ENCODE assay signal across 12 cellular contexts in the genomic region with DNA sequence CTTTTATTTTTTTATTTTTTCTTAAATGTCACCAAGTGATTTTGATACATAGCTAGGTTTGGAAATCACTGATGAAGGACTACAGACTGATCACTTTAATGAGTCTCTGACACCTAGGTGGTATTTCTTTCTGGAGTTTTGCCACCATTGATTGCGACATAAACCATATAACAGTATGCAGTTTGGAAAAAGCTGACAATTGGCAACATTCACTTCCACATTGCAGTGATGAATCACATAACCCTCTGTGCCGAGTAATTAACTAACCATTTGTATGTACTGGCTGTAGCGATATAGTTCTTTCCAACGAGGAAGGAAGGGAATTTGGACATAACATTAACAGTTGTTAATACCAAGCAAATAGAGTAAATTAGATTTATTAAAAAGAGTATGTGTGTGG.
DNase-seq lines count a peak whose midpoint lies in the region; ATAC-seq, FAIRE-seq and TF ChIP-seq lines count a peak whose summit lies in the region.
"Had no signal": no experiment of that assay in that cellular context is flagged by ENCODE, and none has a peak within 500 bp of the region (broad histone marks: within the 10 kb centered on the region; RNA-seq: fewer than 3 reads in every experiment).

No MANE protein-coding gene starts in this region.

- peaks cover 8% of the 10 kb centered on the region for H3K4me1 ChIP-seq in endothelial cell of umbilical vein (ENCODE audit: control insufficient read depth, extremely low read depth, insufficient read depth, low read length)

- no peaks in the 10 kb centered on the region for H4K20me1 ChIP-seq in endothelial cell of umbilical vein (replicated peaks; ENCODE audit: control insufficient read depth, extremely low read depth, insufficient read depth, low read length)

- H3K4me2 ChIP-seq in endothelial cell of umbilical vein (ENCODE audit: insufficient read depth, low read length): peak overlapping the region; percentile 76

- peak; percentile 63 for FAIRE-seq in endothelial cell of umbilical vein (lab: Jason Lieb, UNC)

- no peak overlapping the region for H3K9ac ChIP-seq in endothelial cell of umbilical vein (replicated peaks; ENCODE audit: extremely low read depth, insufficient read depth, low read length)

- POLR2A ChIA-PET in endothelial cell of umbilical vein (lab: Charles Lee): no interaction called here

- dilution Hi-C loops in endothelial cell of umbilical vein (cut with MboI; ENCODE audit: extremely low pct_ligation_motif_present, low sequenced_read_pairs): no loop called here

- DNase-seq in Daoy (ENCODE audit: low read depth): peak; percentile 63
- DNase-seq in NCI-H460 (ENCODE audit: extremely low read depth, low read depth): peak; percentile 20
- peak; percentile 81 for DNase-seq in endothelial cell of umbilical vein (ENCODE audit: low read depth, low spot score)
- peak; percentile 39 for DNase-seq in myocyte (ENCODE audit: low read depth)
- no peak for DNase-seq in DMS79 treated with DMSO at 0.1 percent for 48 hours (lab: John Stamatoyannopoulos, UW)
- no peak for DNase-seq in substantia nigra (lab: John Stamatoyannopoulos, UW)
- DNase-seq in HuH-7.5 (ENCODE audit: low spot score): no peak
- DNase-seq: COR-L47; MM.1S; NK-92 treated with Interleukin-12 subunit alpha and Interleukin-12 subunit beta, amount 100 ng/mL, for 24 hours; sigmoid colon had no signal

- no peaks in the 10 kb centered on the region for H3K27me3 ChIP-seq in endothelial cell of umbilical vein (ENCODE audit: control insufficient read depth in 2 of 2, insufficient read depth in 2 of 2, low read length in 2 of 2)
- H3K27me3 ChIP-seq: sigmoid colon had no signal

- no peak for TF ChIP-seq POLR2A in endothelial cell of umbilical vein (IDR thresholded peaks at IDR 0.05; ENCODE audit: low read depth, low read length)

- BruUV-seq in endothelial cell of umbilical vein (replicated peaks; lab: Mats Ljungman, UMichigan): no TSS peak

- ATAC-seq in HG02610 (IDR thresholded peaks at IDR 0.05; ENCODE audit: unreplicated experiment): no peak

- intact Hi-C loops in endothelial cell of umbilical vein (cut with micrococcal nuclease): no loop called here

- CTCF ChIA-PET in endothelial cell of umbilical vein (lab: Charles Lee): interaction anchor here (0.6 to 2.4 kb wide), 6 partner anchors 10 to 452 kb away, joined by 3 to 7 read pairs (median 5); no protein-coding TSS in a partner anchor

- TF ChIP-seq CTCF in endothelial cell of umbilical vein (IDR thresholded peaks at IDR 0.05; ENCODE audit: extremely low read depth in 1 of 2, insufficient read depth in 1 of 2, low read depth in 1 of 2, low read length in 2 of 2): no peak

- no peaks in the 10 kb centered on the region for H3K36me3 ChIP-seq in endothelial cell of umbilical vein (ENCODE audit: control insufficient read depth in 2 of 2, extremely low read depth in 1 of 2, insufficient read depth in 2 of 2, low read length in 2 of 2)
- H3K36me3 ChIP-seq: sigmoid colon had no signal

- no peak overlapping the region for H3K4me3 ChIP-seq in endothelial cell of umbilical vein (replicated peaks in 1 of 3; ENCODE audit: insufficient read depth in 1 of 3, low read depth in 1 of 3, low read length in 3 of 3)

- H3K9me1 ChIP-seq in endothelial cell of umbilical vein (replicated peaks; ENCODE audit: control insufficient read depth, extremely low read depth, insufficient read depth, low read length): no peaks in the 10 kb centered on the region

- H3K27ac ChIP-seq in endothelial cell of umbilical vein (ENCODE audit: insufficient read depth, low read depth, low read length): no peak overlapping the region
- no peak overlapping the region for H3K27ac ChIP-seq in substantia nigra (ENCODE audit: low read depth, low read length, poor library complexity, severe bottlenecking)

- H2AFZ ChIP-seq in endothelial cell of umbilical vein (ENCODE audit: low read depth, low read length): peak overlapping the region; percentile 79

- no peaks in the 10 kb centered on the region for H3K9me3 ChIP-seq in endothelial cell of umbilical vein (replicated peaks; ENCODE audit: control insufficient read depth, insufficient read depth, low read length)
- H3K9me3 ChIP-seq: sigmoid colon had no signal

- no peaks in the 10 kb centered on the region for H3K79me2 ChIP-seq in endothelial cell of umbilical vein (ENCODE audit: control insufficient read depth, insufficient read depth, low read length)

TF ChIP-seq in endothelial cell of umbilical vein, 7 proteins besides CTCF, POLR2A, EP300 and RAD21:
- TF ChIP-seq EZH2 (IDR thresholded peaks at IDR 0.05; ENCODE audit: borderline replicate concordance, low read depth, low read length, severe bottlenecking) (no peak), FOS (IDR thresholded peaks at IDR 0.05; ENCODE audit: borderline replicate concordance, insufficient read depth, low read length) (no peak), JUN (IDR thresholded peaks at IDR 0.05; ENCODE audit: borderline replicate concordance, insufficient read depth, insufficient read length, low read depth) (peak; percentile 35)
- TF ChIP-seq, protein P1, sequence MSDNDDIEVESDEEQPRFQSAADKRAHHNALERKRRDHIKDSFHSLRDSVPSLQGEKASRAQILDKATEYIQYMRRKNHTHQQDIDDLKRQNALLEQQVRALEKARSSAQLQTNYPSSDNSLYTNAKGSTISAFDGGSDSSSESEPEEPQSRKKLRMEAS (IDR thresholded peaks at IDR 0.05; ENCODE audit: insufficient read depth, insufficient read length): no peak

Comparison
In these comparisons a context has a peak if more than half of its experiments do, and no peak if none do; other contexts are left out.
1. DNase-seq: peak in Daoy (single experiment), NCI-H460 (single experiment), endothelial cell of umbilical vein (single experiment) and myocyte (single experiment); none in DMS79 treated with DMSO at 0.1 percent for 48 hours (single experiment), substantia nigra (0 of 49) and HuH-7.5 (single experiment).